21 cellular contexts compared by ENCODE assay signal in the genomic region with DNA sequence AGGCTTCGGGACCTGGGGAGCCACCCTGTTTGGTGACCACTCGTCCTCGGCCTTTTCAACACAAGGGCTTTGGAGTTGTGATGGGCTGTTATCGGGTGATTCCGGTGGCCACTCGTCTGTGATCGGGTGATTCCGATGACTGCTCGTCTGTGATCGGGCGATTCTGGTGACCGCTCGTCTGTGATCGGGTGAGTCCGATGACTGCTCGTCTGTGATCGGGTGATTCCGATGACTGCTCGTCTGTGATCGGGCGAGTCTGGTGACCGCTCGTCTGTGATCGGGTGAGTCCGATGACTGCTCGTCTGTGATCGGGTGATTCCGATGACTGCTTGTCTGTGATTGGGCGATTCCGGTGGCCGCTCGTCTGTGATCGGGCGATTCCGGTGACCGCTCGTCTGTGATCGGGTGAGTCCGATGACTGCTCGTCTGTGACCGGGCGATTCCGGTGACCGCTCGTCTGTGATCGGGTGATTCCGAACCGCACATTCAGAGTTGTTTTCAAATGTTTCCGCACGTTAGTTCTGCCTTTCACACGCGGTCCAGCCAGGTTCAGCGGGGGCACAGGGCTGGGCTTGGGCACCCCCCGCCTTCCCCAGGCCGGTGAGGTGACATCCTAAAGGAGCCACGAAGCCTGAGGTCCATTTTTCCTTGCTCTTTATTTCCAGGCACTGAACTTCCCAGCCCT. TPM values are rescaled to one million over a fixed set of nuclear protein-coding genes. Genes with fewer than 3 reads are reported as not detected.
DNase-seq lines count a peak whose midpoint lies in the region; ATAC-seq, FAIRE-seq and TF ChIP-seq lines count a peak whose summit lies in the region.
"Had no signal": no experiment of that assay in that cellular context is flagged by ENCODE, and none has a peak within 500 bp of the region (broad histone marks: within the 10 kb centered on the region; RNA-seq: fewer than 3 reads in every experiment).

No MANE protein-coding gene starts in this region.

- FAIRE-seq in GM19239 (lab: Jason Lieb, UNC), result no peak

- peaks cover 4% of the 10 kb centered on the region for H3K9me3 ChIP-seq in left ventricle myocardium inferior (replicated peaks)
- H3K9me3 ChIP-seq in right atrium auricular region, result peaks cover 0 to 5% of the 10 kb centered on the region in 2 donors
- H3K9me3 ChIP-seq in mucosa of descending colon, result no peaks in the 10 kb centered on the region
- no peaks in the 10 kb centered on the region; the same call in 1 of the 2 replicates for H3K9me3 ChIP-seq in HAP-1
- H3K9me3 ChIP-seq: SJCRH30 had no signal

- no peaks in the 10 kb centered on the region for H3K4me1 ChIP-seq in left ventricle myocardium inferior
- no peaks in the 10 kb centered on the region for H3K4me1 ChIP-seq in right atrium auricular region
- H3K4me1 ChIP-seq in mucosa of descending colon (ENCODE audit: low read depth), result peaks cover 19% of the 10 kb centered on the region
- no peaks in the 10 kb centered on the region for H3K4me1 ChIP-seq in HAP-1
- H3K4me1 ChIP-seq: SJCRH30 had no signal

- H3K27me3 ChIP-seq in left ventricle myocardium inferior (ENCODE audit: low read depth) (no peaks in the 10 kb centered on the region), right atrium auricular region (no peaks in the 10 kb centered on the region), HAP-1 (ENCODE audit: low read depth) (no peaks in the 10 kb centered on the region)
- H3K27me3 ChIP-seq: BLaER1 treated with 17β-estradiol and CSF1 and Interleukin-3, amounts not matched to agents 10 nM and 100 nM; SJCRH30 had no signal

- H3K4me3 ChIP-seq in left ventricle myocardium inferior (no peak overlapping the region), right atrium auricular region (no peak overlapping the region), mucosa of descending colon (no peak overlapping the region), HAP-1 (no peak overlapping the region)
- H3K4me3 ChIP-seq: BLaER1 treated with 17β-estradiol and CSF1 and Interleukin-3, amounts not matched to agents 10 nM and 100 nM; SJCRH30 had no signal

- TF ChIP-seq CTCF in left ventricle myocardium inferior (IDR thresholded peaks at IDR 0.05; ENCODE audit: borderline replicate concordance) (no peak), right atrium auricular region (IDR thresholded peaks at IDR 0.05) (no peak), mucosa of descending colon (IDR thresholded peaks at IDR 0.05) (no peak)

- intact Hi-C loops in left ventricle myocardium inferior (cut with micrococcal nuclease) (no loop called here), left ventricle myocardium superior (cut with micrococcal nuclease) (no loop called here), mucosa of descending colon (cut with DNase I, micrococcal nuclease) (no loop called here)

- H3K36me3 ChIP-seq in left ventricle myocardium inferior, result peaks cover 56% of the 10 kb centered on the region
- H3K36me3 ChIP-seq in right atrium auricular region, result peaks cover 43% of the 10 kb centered on the region
- H3K36me3 ChIP-seq in mucosa of descending colon (ENCODE audit: low read depth), result no peaks in the 10 kb centered on the region
- H3K36me3 ChIP-seq in HAP-1 (replicated peaks), result peaks cover 61% of the 10 kb centered on the region

- H3K27ac ChIP-seq in left ventricle myocardium inferior (replicated peaks), result no peak overlapping the region
- H3K27ac ChIP-seq in right atrium auricular region, result no peak overlapping the region
- H3K27ac ChIP-seq: BLaER1 treated with 17β-estradiol and CSF1 and Interleukin-3, amounts not matched to agents 10 nM and 100 nM; HL-60; SJCRH30 had no signal

- no peak for ATAC-seq in left ventricle myocardium superior
- no peak for ATAC-seq in mucosa of descending colon
- ATAC-seq in HG03457 (IDR thresholded peaks at IDR 0.05; ENCODE audit: unreplicated experiment), result no peak
- ATAC-seq: PC-3 had no signal

- in situ Hi-C loops in HAP-1 (cut with MboI; ENCODE audit: low sequenced_read_pairs), result no loop called here

- DNase-seq in left ventricle myocardium inferior (peak; percentile 12), right atrium auricular region (ENCODE audit: low spot score) (no peak), left ventricle myocardium superior (peak; percentile 15), mucosa of descending colon (peak in 2 of 3 donors; percentile 39 to 51), GM19239 (ENCODE audit: insufficient read length, low spot score) (no peak), HAP-1 (ENCODE audit: low spot score in 2 of 2) (no peak), hypothalamus (lab: John Stamatoyannopoulos, UW) (no peak)
- DNase-seq: DMS79, H7, IMR-90, Karpas-422, NCI-H1048, NCI-H1436, NCI-H1930, NCI-H524 treated with DMSO at 0.1 percent for 48 hours, PC-3, RPMI8226, SJCRH30 had no signal

RNA-seq across cellular contexts. Expression of a gene that starts 30.3 kb away (rescaled TPM):
- 21.6 TPM for total RNA-seq in left ventricle myocardium inferior
- total RNA-seq in right atrium auricular region, result 10 to 100 TPM; 12.2 to 15.7 TPM
- 34.8 TPM for total RNA-seq in left ventricle myocardium superior
- total RNA-seq in mucosa of descending colon, result 10 to 100 TPM in 1 of 3 donors, 1 to 10 TPM in 2; 2.2 to 18.1 (median 2.2) TPM

RNA-seq across cellular contexts. Expression of a gene that starts 50.8 kb away (rescaled TPM):
- 1.7 TPM for total RNA-seq in left ventricle myocardium inferior
- total RNA-seq in right atrium auricular region, result 1 to 10 TPM in 1 of 2 donors, under 1 TPM in 1; 0.41 to 1.0 TPM
- 1.6 TPM for total RNA-seq in left ventricle myocardium superior
- total RNA-seq in mucosa of descending colon, result 1 to 10 TPM; 7.3 to 9.7 (median 8.8) TPM

Comparison
In these comparisons a context has a peak if more than half of its experiments do, and no peak if none do; other contexts are left out.
1. DNase-seq: peak in left ventricle myocardium inferior (single experiment), left ventricle myocardium superior (single experiment) and mucosa of descending colon (2 of 3); none in right atrium auricular region (single experiment), GM19239 (single experiment), HAP-1 (0 of 2) and hypothalamus (0 of 51).